21 cellular contexts compared by ENCODE assay signal in the genomic region with DNA sequence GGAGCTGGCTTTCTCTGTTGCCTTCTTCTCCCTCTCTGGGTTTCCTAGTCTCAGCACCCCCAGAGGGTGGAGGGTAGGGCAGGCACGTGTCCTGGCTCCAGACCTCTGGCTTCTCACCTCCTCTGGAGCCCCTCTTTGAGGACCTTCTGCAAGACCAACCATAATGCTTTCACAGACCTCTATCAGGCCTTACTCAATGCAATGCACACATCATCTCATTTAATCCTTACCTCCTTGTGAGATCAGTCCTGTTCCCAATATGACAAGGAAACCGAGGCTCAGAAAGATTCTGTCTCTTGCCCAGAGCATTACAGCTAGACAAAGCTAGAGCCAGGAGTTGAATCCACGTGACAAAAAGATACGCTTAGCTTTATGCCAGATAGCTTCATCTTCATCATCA. TPM values are rescaled to one million over a fixed set of nuclear protein-coding genes. Genes with fewer than 3 reads are reported as not detected.
"Had no signal": no experiment of that assay in that cellular context is flagged by ENCODE, and none has a peak within 500 bp of the region (broad histone marks: within the 10 kb centered on the region; RNA-seq: fewer than 3 reads in every experiment).

No MANE protein-coding gene starts in this region.

- H3K27me3 ChIP-seq: MG63, Peyer's patch, SJSA1 had no signal

- H3K9me3 ChIP-seq: MG63, Peyer's patch, SJSA1 had no signal

- H3K27ac ChIP-seq: Peyer's patch, RWPE1, SJSA1 had no signal

- DNase-seq: activated CD4-positive, alpha-beta T cell treated with anti-CD3 and anti-CD28 coated beads for 4 hours; activated CD8-positive, alpha-beta T cell treated with anti-CD3 and anti-CD28 coated beads for 36 hours; activated effector memory CD4-positive, alpha-beta T cell treated with anti-CD3 and anti-CD28 coated beads, Interleukin-2, amount 50 U/mL, for 16 hours; activated naive CD4-positive, alpha-beta T cell treated with Interleukin-2 at 50 U/mL for 16 hours; activated naive CD8-positive, alpha-beta T cell treated with anti-CD3 and anti-CD28 coated beads, Interleukin-2, amount 50 U/mL, for 24 hours; activated T-cell treated with anti-CD3 and anti-CD28 coated beads, Interleukin-2, amount 50 U/mL, for 24 hours; amniotic stem cell; MG63; MV-4-11; NCI-H1092 treated with DMSO at 0.1 percent for 48 hours; NCI-H1436; NCI-H187; NCI-H2081; NCI-H510A treated with DMSO at 0.1 percent for 48 hours; NCI-H69; NK-92 treated with Interleukin-12 subunit alpha and Interleukin-12 subunit beta, amount 100 ng/mL, for 24 hours; Peyer's patch; SW 1271 had no signal

- H3K4me3 ChIP-seq: MG63, Peyer's patch, SJSA1 had no signal

- H3K36me3 ChIP-seq: Peyer's patch had no signal

RNA-seq across cellular contexts. Expression of gene ATOH8, which starts 8.2 kb away (rescaled TPM):
- total RNA-seq: activated CD8-positive, alpha-beta T cell treated with anti-CD3 and anti-CD28 coated beads for 36 hours; activated naive CD4-positive, alpha-beta T cell treated with anti-CD3 and anti-CD28 coated beads, Interleukin-2, amount 50 U/mL, for 72 hours had no signal
